In genomic region chr19:33052352-33052972, GRCh38 we compare ENCODE assay signal across 12 cellular contexts. TPM values are rescaled to one million over a fixed set of nuclear protein-coding genes. Genes with fewer than 3 reads are reported as not detected.
DNase-seq lines count a peak whose midpoint lies in the region; ATAC-seq, FAIRE-seq and TF ChIP-seq lines count a peak whose summit lies in the region.
"Had no signal": no experiment of that assay in that cellular context is flagged by ENCODE, and none has a peak within 500 bp of the region (broad histone marks: within the 10 kb centered on the region; RNA-seq: fewer than 3 reads in every experiment).

No MANE protein-coding gene starts in this region.

- no peaks in the 10 kb centered on the region for H3K36me3 ChIP-seq in K562 (ENCODE audit: control insufficient read depth, insufficient read depth, low read length)
- H3K36me3 ChIP-seq in CD8-positive, alpha-beta memory T cell (ENCODE audit: insufficient read depth, low read length) = no peaks in the 10 kb centered on the region

- no peaks in the 10 kb centered on the region for H3K79me2 ChIP-seq in K562 (ENCODE audit: control insufficient read depth, insufficient read depth, low read length)

- H3K4me2 ChIP-seq in A549 (peak overlapping the region; percentile 64), K562 (ENCODE audit: insufficient read depth, low read length) (no peak overlapping the region)

- TF ChIP-seq CTCF in A549 (IDR thresholded peaks at IDR 0.05) (no peak), K562 (IDR thresholded peaks at IDR 0.05 in 2 of 3, conservative IDR thresholded peaks at IDR 0.05 in 1 of 3; ENCODE audit: insufficient read depth in 2 of 3, low read depth in 1 of 3, low read length in 3 of 3) (no peak)

- TF ChIP-seq POLR2A in A549 (IDR thresholded peaks at IDR 0.05; ENCODE audit: low read length) = no peak
- no peak for TF ChIP-seq POLR2A in K562 (conservative IDR thresholded peaks at IDR 0.05)
- TF ChIP-seq POLR2A in GM12892 (IDR thresholded peaks at IDR 0.05; ENCODE audit: low read depth, low read length) = no peak

- H3K36me3 Mint-ChIP-seq in CD8-positive, alpha-beta memory T cell = no peaks in the 10 kb centered on the region
- no peaks in the 10 kb centered on the region for H3K36me3 Mint-ChIP-seq in activated CD4-positive, alpha-beta memory T cell treated with anti-CD3 and anti-CD28 coated beads, Interleukin-2, amount 10 ng/mL, durations not matched to agents 7 days and 5 days (ENCODE audit: low read depth)
- H3K36me3 Mint-ChIP-seq: activated naive CD8-positive, alpha-beta T cell had no signal

- no peak; a peak in 1 of 5 replicates for TF ChIP-seq RAD21 in A549 (conservative IDR thresholded peaks at IDR 0.05 in 1 of 2, IDR thresholded peaks at IDR 0.05 in 1 of 2)
- no peak for TF ChIP-seq RAD21 in K562 (CRISPR knock-in tag; conservative IDR thresholded peaks at IDR 0.05 in 1 of 2, IDR thresholded peaks at IDR 0.05 in 1 of 2)

- intact Hi-C loops in K562 (cut with micrococcal nuclease) (no loop called here), left colon (cut with DNase I, micrococcal nuclease) (no loop called here)

- 34% methylated on average over 8 of the region's 8 CpGs for WGBS in A549 (ENCODE audit: missing lambda C conversion rate)
- WGBS in K562 (ENCODE audit: insufficient coverage, low coverage, missing lambda C conversion rate) = 48% methylated on average over 8 of the region's 8 CpGs

- CTCF ChIA-PET in A549 (lab: Yijun Ruan, JAX) = interaction anchor here (1.0 to 3.8 kb wide), 11 partner anchors 9 to 131 kb away, joined by 3 to 17 read pairs (median 4); no protein-coding TSS in a partner anchor
- CTCF ChIA-PET in K562 (lab: Yijun Ruan, JAX; ENCODE audit: low intra/inter-chr PET ratio) = no interaction called here
- CTCF ChIA-PET in CD8-positive, alpha-beta memory T cell (lab: Charles Lee) = no interaction called here
- CTCF ChIA-PET in activated CD4-positive, alpha-beta memory T cell treated with anti-CD3 and anti-CD28 coated beads, Interleukin-2, amount 10 ng/mL, durations not matched to agents 7 days and 5 days (lab: Charles Lee) = interaction anchor here (0.7 kb wide), 1 partner anchor 397 kb away, joined by 3 read pairs; no protein-coding TSS in a partner anchor

- H3K4me1 ChIP-seq in A549 (peaks cover 88% of the 10 kb centered on the region), K562 (replicated peaks in 1 of 2; ENCODE audit: control insufficient read depth in 2 of 2, insufficient read depth in 2 of 2, low read length in 2 of 2) (peaks cover 7 to 9% of the 10 kb centered on the region in 2 experiments; a peak in 4 of 5 replicates)
- no peaks in the 10 kb centered on the region for H3K4me1 ChIP-seq in CD8-positive, alpha-beta memory T cell (ENCODE audit: insufficient read depth, low read length)

- in situ Hi-C loops in K562 (cut with MboI) = no loop called here

- H2AFZ ChIP-seq in K562 (ENCODE audit: low read depth, low read length) = no peak overlapping the region

- H3K4me3 ChIP-seq in A549 (no peak overlapping the region), K562 (no peak overlapping the region)
- H3K4me3 ChIP-seq in CD8-positive, alpha-beta memory T cell (ENCODE audit: low read length) = no peak overlapping the region

- H3K27ac ChIP-seq in A549 = peak overlapping the region; percentile 49 to 77
- no peak overlapping the region for H3K27ac ChIP-seq in K562 (ENCODE audit: extremely low read depth, low read depth, low read length)
- no peak overlapping the region for H3K27ac ChIP-seq in CD8-positive, alpha-beta memory T cell (ENCODE audit: low read depth, low read length)
- H3K27ac ChIP-seq: WERI-Rb-1 had no signal

- H3K9me3 ChIP-seq in A549 = no peaks in the 10 kb centered on the region
- H3K9me3 ChIP-seq in K562 (replicated peaks; ENCODE audit: control insufficient read depth, insufficient read depth, low read depth, low read length) = no peaks in the 10 kb centered on the region
- no peaks in the 10 kb centered on the region for H3K9me3 ChIP-seq in CD8-positive, alpha-beta memory T cell (ENCODE audit: low read length)

- no peak for TF ChIP-seq EP300 in A549 (IDR thresholded peaks at IDR 0.05)
- TF ChIP-seq EP300 in K562 (IDR thresholded peaks at IDR 0.05; ENCODE audit: low read length) = no peak

- H3K4me1 Mint-ChIP-seq in CD8-positive, alpha-beta memory T cell = no peaks in the 10 kb centered on the region
- H3K4me1 Mint-ChIP-seq in activated CD4-positive, alpha-beta memory T cell treated with anti-CD3 and anti-CD28 coated beads, Interleukin-2, amount 10 ng/mL, durations not matched to agents 7 days and 5 days = no peaks in the 10 kb centered on the region

- H3K9me3 Mint-ChIP-seq in CD8-positive, alpha-beta memory T cell = no peaks in the 10 kb centered on the region
- no peaks in the 10 kb centered on the region for H3K9me3 Mint-ChIP-seq in activated CD4-positive, alpha-beta memory T cell treated with anti-CD3 and anti-CD28 coated beads, Interleukin-2, amount 10 ng/mL, durations not matched to agents 7 days and 5 days

- POLR2A ChIA-PET in A549 (lab: Yijun Ruan, JAX) (interaction anchor here (0.7 to 1.7 kb wide), 3 partner anchors 11 to 251 kb away, joined by 4 to 13 read pairs (median 12); partner anchors contain the start of gene RHPN2), K562 (lab: Yijun Ruan, JAX) (interaction anchor here (1.0 to 1.2 kb wide), 3 partner anchors 8 to 15 kb away, joined by 3 to 4 read pairs (median 3); no protein-coding TSS in a partner anchor)
- POLR2A ChIA-PET in CD8-positive, alpha-beta memory T cell (lab: Charles Lee) = no interaction called here
- POLR2A ChIA-PET in activated CD4-positive, alpha-beta memory T cell treated with anti-CD3 and anti-CD28 coated beads, Interleukin-2, amount 10 ng/mL, durations not matched to agents 7 days and 5 days (lab: Charles Lee) = interaction anchor here (1.0 kb wide), 1 partner anchor 18 kb away, joined by 3 read pairs; no protein-coding TSS in a partner anchor

- no peak overlapping the region for H3K4me3 Mint-ChIP-seq in CD8-positive, alpha-beta memory T cell
- H3K4me3 Mint-ChIP-seq in activated CD4-positive, alpha-beta memory T cell treated with anti-CD3 and anti-CD28 coated beads, Interleukin-2, amount 10 ng/mL, durations not matched to agents 7 days and 5 days = no peak overlapping the region
- H3K4me3 Mint-ChIP-seq: activated naive CD8-positive, alpha-beta T cell had no signal

- H3K27me3 ChIP-seq in K562 (ENCODE audit: control insufficient read depth in 2 of 2, insufficient read depth in 2 of 2, low read length in 2 of 2) = no peaks in the 10 kb centered on the region
- no peaks in the 10 kb centered on the region for H3K27me3 ChIP-seq in CD8-positive, alpha-beta memory T cell (ENCODE audit: insufficient read depth, low read length, poor library complexity, severe bottlenecking)

- DNase-seq in A549 (ENCODE audit: low read depth in 1 of 2, low spot score in 1 of 2) (peak in 1 of 2 experiments; percentile 66), HTR-8/SVneo (ENCODE audit: insufficient read length, low spot score) (peak; percentile 41), K562 (ENCODE audit: extremely low read depth in 1 of 4, low spot score in 3 of 4) (no peak), left colon (no peak), cerebellum (ENCODE audit: low spot score) (no peak), GM12892 (ENCODE audit: insufficient read length) (no peak)
- no peak for DNase-seq in CD8-positive, alpha-beta memory T cell
- DNase-seq in activated CD4-positive, alpha-beta memory T cell treated with anti-CD3 and anti-CD28 coated beads, Interleukin-2, amount 10 ng/mL, durations not matched to agents 7 days and 5 days = no peak
- DNase-seq: C1 segment of cervical spinal cord, NCI-H2081 treated with DMSO at 0.1 percent for 48 hours, WERI-Rb-1 had no signal

- ATAC-seq in A549 (peak; percentile 19 to 45), K562 (no peak), left colon (peak; percentile 44)

- no peak overlapping the region for H3K9ac ChIP-seq in K562 (ENCODE audit: insufficient read depth in 1 of 2, low read depth in 2 of 2, low read length in 2 of 2)

- H3K9me1 ChIP-seq in K562 (ENCODE audit: control insufficient read depth, insufficient read depth, low read length) = no peaks in the 10 kb centered on the region

- BruUV-seq in K562 (replicated peaks; lab: Mats Ljungman, UMichigan) = no TSS peak

- FAIRE-seq in A549 (lab: Jason Lieb, UNC) (peak; percentile 82), HTR-8/SVneo (lab: Jason Lieb, UNC) (no peak), K562 (lab: Jason Lieb, UNC) (no peak), GM12892 (lab: Jason Lieb, UNC) (no peak)

- H4K20me1 ChIP-seq in K562 (replicated peaks; ENCODE audit: control insufficient read depth, insufficient read depth, low read length) = peaks cover 9% of the 10 kb centered on the region

- H3K27me3 Mint-ChIP-seq in CD8-positive, alpha-beta memory T cell = peaks cover under 1 to 2% of the 10 kb centered on the region in 2 donors
- no peaks in the 10 kb centered on the region for H3K27me3 Mint-ChIP-seq in activated CD4-positive, alpha-beta memory T cell treated with anti-CD3 and anti-CD28 coated beads, Interleukin-2, amount 10 ng/mL, durations not matched to agents 7 days and 5 days
- H3K27me3 Mint-ChIP-seq: activated naive CD8-positive, alpha-beta T cell had no signal

- H3K27ac Mint-ChIP-seq in CD8-positive, alpha-beta memory T cell = peak overlapping the region in 1 of 8 donors; percentile 33
- no peak overlapping the region for H3K27ac Mint-ChIP-seq in activated CD4-positive, alpha-beta memory T cell treated with anti-CD3 and anti-CD28 coated beads, Interleukin-2, amount 10 ng/mL, durations not matched to agents 7 days and 5 days
- H3K27ac Mint-ChIP-seq: activated naive CD8-positive, alpha-beta T cell had no signal

RNA-seq across cellular contexts. Expression of gene RHPN2, which starts 12.2 kb away (rescaled TPM):
- 140 and 162 TPM in 2 replicates for polyA plus RNA-seq in A549 (2011; rRNA removed)
- 72.5 and 85.3 TPM in 2 replicates for polyA plus RNA-seq in A549 (2012; cell fraction: cytosol; rRNA removed)
- polyA plus RNA-seq in A549 (2012; cell fraction: nucleus; rRNA removed) = 98.3 and 107 TPM in 2 replicates
- 55.4 to 68.1 TPM (median 60.5 TPM) in 3 replicates for polyA plus RNA-seq in A549 (2017; fragmentation: RNase III; extraction: RNeasy Plus Mini Kit Qiagen cat#74134 plus additional on column Dnase treatment)
- polyA minus RNA-seq in A549 (2011; rRNA and poly(A)+ RNA removed) = 113 and 114 TPM in 2 replicates
- total RNA-seq in K562 (2011; cell fraction: chromatin; rRNA removed; ENCODE audit: low replicate concordance) = 13.5 and 13.8 TPM in 2 replicates
- total RNA-seq in K562 (2011; cell fraction: nucleolus; rRNA removed) = 9.1 and 13.0 TPM in 2 replicates
- total RNA-seq in K562 (2011; cell fraction: nucleoplasm; rRNA removed) = 6.8 and 7.6 TPM in 2 replicates
- 2.8 and 3.7 TPM in 2 replicates for total RNA-seq in K562 (2014; rRNA removed)
- 2.7 and 3.2 TPM in 2 replicates for total RNA-seq in K562 (2014; rRNA removed; fragmentation: Illumina TruSeq; extraction: Trizol)
- total RNA-seq in K562 (2015; rRNA removed; fragmentation: Illumina TruSeq; extraction: Trizol) = 3.0 and 3.6 TPM in 2 replicates
- total RNA-seq in K562 (2021) = 4.1 and 4.4 TPM in 2 replicates
- polyA plus RNA-seq in K562 (2011; rRNA removed) = 7.2 and 9.9 TPM in 2 replicates
- polyA plus RNA-seq in K562 (2011; cell fraction: cytosol; rRNA removed) = 7.5 and 7.7 TPM in 2 replicates
- 4.4 and 4.8 TPM in 2 replicates for polyA plus RNA-seq in K562 (2011; cell fraction: nucleus; rRNA removed)
- polyA plus RNA-seq in K562 (2012) = 2.3 and 3.7 TPM in 2 replicates
- polyA plus RNA-seq in K562 (2014; fragmentation: Illumina TruSeq; extraction: Trizol) = 5.9 and 6.1 TPM in 2 replicates
- polyA plus RNA-seq in K562 (2014; fragmentation: Nextera tagmentation; extraction: Ambion mirVana) = 1 to 10 TPM in 1 of 2 experiments, under 1 TPM in 1; 0.63 to 1.2 TPM
- 2.9 and 5.7 TPM in 2 replicates for polyA plus RNA-seq in K562 (2014; rRNA removed)
- 10.3 and 12.2 TPM in 2 replicates for polyA minus RNA-seq in K562 (2011; rRNA and poly(A)+ RNA removed)
- polyA minus RNA-seq in K562 (2011; cell fraction: cytosol; rRNA and poly(A)+ RNA removed) = 5.9 and 7.3 TPM in 2 replicates
- 3.0 and 4.3 TPM in 2 replicates for polyA minus RNA-seq in K562 (2011; cell fraction: nucleus; rRNA and poly(A)+ RNA removed)
- 10 to 100 TPM; 86.5 to 87.5 TPM for total RNA-seq in left colon
- 5.2 TPM for total RNA-seq in cerebellum
- total RNA-seq in CD8-positive, alpha-beta memory T cell = 1 to 10 TPM; 1.1 to 2.0 TPM
- polyA plus RNA-seq in CD8-positive, alpha-beta memory T cell = 0.32 TPM
- 5.9 TPM for polyA plus RNA-seq in GM12892 (2012; ENCODE audit: missing spikeins)
- total RNA-seq in activated CD4-positive, alpha-beta memory T cell treated with anti-CD3 and anti-CD28 coated beads, Interleukin-2, amount 10 ng/mL, durations not matched to agents 7 days and 5 days = 1 to 10 TPM in 1 of 2 experiments, under 1 TPM in 1; 0.70 to 1.2 TPM

RNA-seq across cellular contexts. Expression of gene GPATCH1, which starts 28.5 kb away (rescaled TPM):
- polyA plus RNA-seq in A549 (2011; rRNA removed) (19.0 and 24.2 TPM in 2 replicates), A549 (2017; fragmentation: RNase III; extraction: RNeasy Plus Mini Kit Qiagen cat#74134 plus additional on column Dnase treatment) (12.1 to 15.4 TPM (median 13.9 TPM) in 3 replicates), K562 (2011; rRNA removed) (7.9 and 9.1 TPM in 2 replicates), K562 (2014; fragmentation: Illumina TruSeq; extraction: Trizol) (7.5 and 9.7 TPM in 2 replicates), K562 (2014; fragmentation: Nextera tagmentation; extraction: Ambion mirVana) (1 to 10 TPM; 3.7 to 9.2 TPM), K562 (2014; rRNA removed) (7.7 and 10.9 TPM in 2 replicates)
- polyA plus RNA-seq in A549 (2012; cell fraction: cytosol; rRNA removed) = 13.1 and 16.7 TPM in 2 replicates
- 17.5 and 18.1 TPM in 2 replicates for polyA plus RNA-seq in A549 (2012; cell fraction: nucleus; rRNA removed)
- 29.8 and 38.2 TPM in 2 replicates for polyA minus RNA-seq in A549 (2011; rRNA and poly(A)+ RNA removed)
- 23.7 and 26.4 TPM in 2 replicates for total RNA-seq in K562 (2011; cell fraction: chromatin; rRNA removed; ENCODE audit: low replicate concordance)
- 11.3 and 15.1 TPM in 2 replicates for total RNA-seq in K562 (2011; cell fraction: nucleolus; rRNA removed)
- 12.6 and 16.0 TPM in 2 replicates for total RNA-seq in K562 (2011; cell fraction: nucleoplasm; rRNA removed)
- total RNA-seq in K562 (2014; rRNA removed) (6.6 and 9.4 TPM in 2 replicates), K562 (2014; rRNA removed; fragmentation: Illumina TruSeq; extraction: Trizol) (7.1 and 8.1 TPM in 2 replicates), K562 (2015; rRNA removed; fragmentation: Illumina TruSeq; extraction: Trizol) (9.5 and 9.6 TPM in 2 replicates), K562 (2021) (7.0 and 8.0 TPM in 2 replicates), left colon (10 to 100 TPM in 1 of 2 donors, 1 to 10 TPM in 1; 8.3 to 10.9 TPM), cerebellum (10.3 TPM)
- polyA plus RNA-seq in K562 (2011; cell fraction: cytosol; rRNA removed) = 2.8 and 3.8 TPM in 2 replicates
- polyA plus RNA-seq in K562 (2011; cell fraction: nucleus; rRNA removed) = 13.4 and 14.5 TPM in 2 replicates
- 5.8 and 7.5 TPM in 2 replicates for polyA plus RNA-seq in K562 (2012)
- polyA minus RNA-seq in K562 (2011; rRNA and poly(A)+ RNA removed) = 13.0 and 13.2 TPM in 2 replicates
- 3.5 and 11.6 TPM in 2 replicates for polyA minus RNA-seq in K562 (2011; cell fraction: cytosol; rRNA and poly(A)+ RNA removed)
- 8.9 and 13.4 TPM in 2 replicates for polyA minus RNA-seq in K562 (2011; cell fraction: nucleus; rRNA and poly(A)+ RNA removed)
- 10 to 100 TPM; 11.5 to 13.7 TPM for total RNA-seq in CD8-positive, alpha-beta memory T cell
- polyA plus RNA-seq in CD8-positive, alpha-beta memory T cell = 6.7 TPM
- polyA plus RNA-seq in GM12892 (2012; ENCODE audit: missing spikeins) = 6.6 TPM
- 10 to 100 TPM; 10.8 to 11.0 TPM for total RNA-seq in activated CD4-positive, alpha-beta memory T cell treated with anti-CD3 and anti-CD28 coated beads, Interleukin-2, amount 10 ng/mL, durations not matched to agents 7 days and 5 days

Comparison
In these comparisons a context has a peak if more than half of its experiments do, and no peak if none do; other contexts are left out.
1. H3K27ac ChIP-seq: peak in A549 (2 of 2); none in K562 (single experiment) and CD8-positive, alpha-beta memory T cell (single experiment).
2. RNA of gene RHPN2, which starts 12.2 kb away (total RNA-seq): 86.5 to 87.5 TPM in left colon; 5.2 TPM in cerebellum (single experiment), 2.7 to 13.8 TPM in K562, 1.1 to 2.0 TPM in CD8-positive, alpha-beta memory T cell and 0.70 to 1.2 TPM in activated CD4-positive, alpha-beta memory T cell treated with anti-CD3 and anti-CD28 coated beads, Interleukin-2, amount 10 ng/mL, durations not matched to agents 7 days and 5 days; every median in the first group is over 4 times any median in the second.
3. CTCF ChIA-PET loops: an anchor here in A549 (1.0 to 3.8 kb wide) and activated CD4-positive, alpha-beta memory T cell treated with anti-CD3 and anti-CD28 coated beads, Interleukin-2, amount 10 ng/mL, durations not matched to agents 7 days and 5 days (0.7 kb wide); none called in K562 and CD8-positive, alpha-beta memory T cell.
4. Of the 35 proteins assayed by ChIP-seq in both K562 and A549: peak only in K562: none; only in A549: SMC3; in both: CEBPB; in neither: 33.